Comparison of ENCODE assay signal across 11 cellular contexts in the genomic region with DNA sequence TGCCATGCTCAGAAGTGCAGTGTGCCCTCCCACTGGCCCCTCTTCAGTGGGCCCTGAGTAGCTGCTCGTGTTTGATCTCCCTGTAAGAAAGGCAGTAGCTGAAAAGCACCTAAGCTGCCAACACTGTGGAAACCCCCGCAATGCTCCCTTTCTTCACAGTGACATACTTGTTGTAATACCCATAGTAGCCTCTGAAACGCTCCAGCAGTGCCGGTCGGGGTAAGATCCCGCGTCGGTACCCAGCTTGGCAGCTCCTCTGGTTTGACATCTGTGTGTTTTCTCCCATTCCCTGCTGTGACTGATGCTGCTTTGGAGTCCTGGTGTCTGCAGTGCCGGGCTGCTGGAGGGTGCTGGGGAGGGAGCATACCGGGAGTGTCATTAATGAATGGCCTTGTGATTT. TPM values are rescaled to one million over a fixed set of nuclear protein-coding genes. Genes with fewer than 3 reads are reported as not detected.
DNase-seq lines count a peak whose midpoint lies in the region; ATAC-seq and TF ChIP-seq lines count a peak whose summit lies in the region.
"Had no signal": no experiment of that assay in that cellular context is flagged by ENCODE, and none has a peak within 500 bp of the region (broad histone marks: within the 10 kb centered on the region; RNA-seq: fewer than 3 reads in every experiment).

No MANE protein-coding gene starts in this region.

- H3K4me3 ChIP-seq in cardiac muscle cell (no peak overlapping the region), right atrium auricular region (no peak overlapping the region), SK-N-MC (no peak overlapping the region; the same call in 1 of the 2 replicates)
- H3K4me3 ChIP-seq: BLaER1 had no signal

- no peaks in the 10 kb centered on the region for H3K4me1 ChIP-seq in cardiac muscle cell (ENCODE audit: low read depth)
- H3K4me1 ChIP-seq in right atrium auricular region: peaks cover 0 to 5% of the 10 kb centered on the region in 2 donors

- no peaks in the 10 kb centered on the region for H3K9me3 ChIP-seq in cardiac muscle cell (ENCODE audit: low read depth)
- H3K9me3 ChIP-seq in right atrium auricular region: no peaks in the 10 kb centered on the region
- no peaks in the 10 kb centered on the region for H3K9me3 ChIP-seq in SK-N-MC (ENCODE audit: low read depth, low read length)
- H3K9me3 ChIP-seq: neutrophil had no signal

- TF ChIP-seq CTCF in cardiac muscle cell (IDR thresholded peaks at IDR 0.05; ENCODE audit: low read depth, low read length) (peak; percentile 13), right atrium auricular region (IDR thresholded peaks at IDR 0.05) (no peak)

- H3K27me3 ChIP-seq in cardiac muscle cell: no peaks in the 10 kb centered on the region
- no peaks in the 10 kb centered on the region for H3K27me3 ChIP-seq in right atrium auricular region
- H3K27me3 ChIP-seq: BLaER1 had no signal

- intact Hi-C loops in head of caudate nucleus (cut with DNase I): no loop called here

- H3K9ac ChIP-seq in SK-N-MC (ENCODE audit: insufficient read length): peak overlapping the region; percentile 15
- H3K9ac ChIP-seq: BLaER1 had no signal

- H3K27ac ChIP-seq in cardiac muscle cell (no peak overlapping the region), right atrium auricular region (no peak overlapping the region), SK-N-MC (no peak overlapping the region)
- H3K27ac ChIP-seq: BLaER1, neutrophil had no signal

- DNase-seq in cardiac muscle cell (ENCODE audit: low read depth in 1 of 2, low spot score in 1 of 2) (peak in 1 of 2 donors; percentile 53), right atrium auricular region (ENCODE audit: low spot score) (no peak), SK-N-MC (ENCODE audit: low read depth, low spot score) (no peak), head of caudate nucleus (peak in 27 of 42 donors; percentile 5 to 66 (median 31)), superior temporal gyrus (ENCODE audit: extremely low spot score) (peak; percentile 60)
- no peak for DNase-seq in activated T-cell treated with anti-CD3 and anti-CD28 coated beads, Interleukin-2, amount 50 U/mL, for 48 hours
- DNase-seq: activated naive CD4-positive, alpha-beta T cell treated with anti-CD3 and anti-CD28 coated beads, Interleukin-2, amount 10 ng/mL, durations not matched to agents 7 days and 5 days had no signal

- ATAC-seq in HG03175 (IDR thresholded peaks at IDR 0.05; ENCODE audit: unreplicated experiment): no peak
- ATAC-seq in HG02981 (IDR thresholded peaks at IDR 0.05; ENCODE audit: unreplicated experiment): no peak

- H3K36me3 ChIP-seq in cardiac muscle cell (no peaks in the 10 kb centered on the region), right atrium auricular region (no peaks in the 10 kb centered on the region), SK-N-MC (ENCODE audit: insufficient read depth, low read length) (peaks cover 32% of the 10 kb centered on the region)
- H3K36me3 ChIP-seq: neutrophil had no signal

RNA-seq across cellular contexts. Expression of a gene that starts 3.6 kb away (rescaled TPM):
- total RNA-seq in cardiac muscle cell (2.6 and 3.1 TPM in 2 replicates), right atrium auricular region (1 to 10 TPM in 1 of 2 donors, under 1 TPM in 1; 0.33 to 1.2 TPM)
- 2.4 and 5.0 TPM in 2 replicates for polyA plus RNA-seq in cardiac muscle cell

Comparison
In these comparisons a context has a peak if more than half of its experiments do, and no peak if none do; other contexts are left out.
1. DNase-seq: peak in head of caudate nucleus (27 of 42) and superior temporal gyrus (single experiment); none in right atrium auricular region (single experiment), SK-N-MC (single experiment) and activated T-cell treated with anti-CD3 and anti-CD28 coated beads, Interleukin-2, amount 50 U/mL, for 48 hours (0 of 2).